ENCODE assay signal across 8 cellular contexts in the genomic region with DNA sequence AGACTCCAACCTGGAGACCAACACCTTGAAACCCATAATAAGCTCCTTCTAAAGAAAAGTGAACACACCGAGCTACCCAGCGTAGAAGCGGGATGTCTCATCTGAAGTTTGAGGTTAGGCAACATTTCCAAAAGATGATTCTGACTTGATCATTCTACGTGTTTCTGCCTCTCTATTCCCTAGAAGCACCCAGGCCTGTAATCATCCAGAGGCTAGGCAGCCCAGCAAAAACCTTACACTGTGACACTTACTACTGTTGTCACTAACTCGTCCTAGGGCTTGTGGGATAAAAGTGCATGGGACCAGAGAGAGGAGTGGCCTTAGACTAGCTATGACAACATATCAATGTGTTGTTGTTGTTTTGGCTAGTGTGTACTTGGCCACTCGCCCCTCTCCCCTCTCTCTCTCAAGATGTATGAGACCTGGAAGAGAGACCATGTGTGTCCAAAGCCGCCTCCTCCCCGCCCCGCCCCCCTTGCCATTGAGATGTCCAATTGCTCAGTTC. TPM values are rescaled to one million over a fixed set of nuclear protein-coding genes. Genes with fewer than 3 reads are reported as not detected.
DNase-seq lines count a peak whose midpoint lies in the region; ATAC-seq and TF ChIP-seq lines count a peak whose summit lies in the region.

No MANE protein-coding gene starts in this region.

- H3K79me2 ChIP-seq in GM23338 (replicated peaks; ENCODE audit: insufficient read depth): peaks cover 19% of the 10 kb centered on the region
- peaks cover 12% of the 10 kb centered on the region for H3K79me2 ChIP-seq in trophoblast cell (ENCODE audit: control insufficient read depth, insufficient read depth, low read length, poor library complexity)

- H3K36me3 Mint-ChIP-seq in GM23338 (ENCODE audit: low read depth): peaks cover 23% of the 10 kb centered on the region
- peaks cover 33% of the 10 kb centered on the region for H3K36me3 Mint-ChIP-seq in activated CD4-positive, alpha-beta T cell treated with anti-CD3 and anti-CD28 coated beads, Interleukin-2, amount 10 ng/mL, durations not matched to agents 24 days and 14 days (ENCODE audit: low read depth)

- peak overlapping the region; percentile 89 for H4K12ac ChIP-seq in trophoblast cell (ENCODE audit: low read depth, low read length)

- H3K36me3 ChIP-seq in GM23338 (ENCODE audit: insufficient read depth) (peaks cover 26% of the 10 kb centered on the region; the same call in 1 of the 2 replicates), trophoblast cell (ENCODE audit: control insufficient read depth in 1 of 2, insufficient read depth in 2 of 2, low read length in 2 of 2) (peaks cover 11% of the 10 kb centered on the region in 2 experiments)

- H3K4me3 ChIP-seq in GM23338 (peak overlapping the region; percentile 96), fibroblast of pulmonary artery (replicated peaks; ENCODE audit: low read depth, low read length) (peak overlapping the region; percentile 78), trophoblast cell (ENCODE audit: low read depth, low read length) (peak overlapping the region; percentile 84)

- H3K14ac ChIP-seq in trophoblast cell (ENCODE audit: low read length): peak overlapping the region; percentile 69

- no peak overlapping the region for H3K18ac ChIP-seq in trophoblast cell (ENCODE audit: low read length)

- H3K27me3 ChIP-seq in GM23338 (ENCODE audit: insufficient read depth) (peaks cover 16% of the 10 kb centered on the region), trophoblast cell (ENCODE audit: insufficient read depth, low read length) (no peaks in the 10 kb centered on the region)

- peak overlapping the region; percentile 89 for H3K4me3 Mint-ChIP-seq in GM23338
- H3K4me3 Mint-ChIP-seq in activated CD4-positive, alpha-beta T cell treated with anti-CD3 and anti-CD28 coated beads, Interleukin-2, amount 10 ng/mL, durations not matched to agents 24 days and 14 days: peak overlapping the region; percentile 88

- H3K23ac ChIP-seq in trophoblast cell (ENCODE audit: low read length): no peak overlapping the region

- H3K27me3 Mint-ChIP-seq in GM23338 (ENCODE audit: insufficient read depth, low read depth, poor library complexity): peaks cover 19% of the 10 kb centered on the region
- H3K27me3 Mint-ChIP-seq in activated CD4-positive, alpha-beta T cell treated with anti-CD3 and anti-CD28 coated beads, Interleukin-2, amount 10 ng/mL, durations not matched to agents 24 days and 14 days: peaks cover 6% of the 10 kb centered on the region

- no peaks in the 10 kb centered on the region for H3K9me2 ChIP-seq in GM23338 (ENCODE audit: insufficient read depth)

- H2AFZ ChIP-seq in GM23338: peak overlapping the region; percentile 92
- no peak overlapping the region for H2AFZ ChIP-seq in trophoblast cell (ENCODE audit: insufficient read depth, low read length, poor library complexity)

- H4K20me1 ChIP-seq in GM23338 (replicated peaks; ENCODE audit: insufficient read depth): peaks cover 4% of the 10 kb centered on the region; the same call in 1 of the 2 replicates

- peaks cover 11% of the 10 kb centered on the region for H3K4me1 ChIP-seq in GM23338 (ENCODE audit: insufficient read depth)
- H3K4me1 ChIP-seq in trophoblast cell (ENCODE audit: control insufficient read depth in 1 of 2, insufficient read depth in 2 of 2, low read length in 2 of 2): peaks cover 0 to 5% of the 10 kb centered on the region in 2 experiments

- H3K4me2 ChIP-seq in GM23338 (peak overlapping the region; percentile 89), trophoblast cell (ENCODE audit: low read length) (peak overlapping the region; percentile 94)

- no peak for TF ChIP-seq CTCF in 22Rv1 (IDR thresholded peaks at IDR 0.05)
- no peak for TF ChIP-seq CTCF in GM23338 (conservative IDR thresholded peaks at IDR 0.05; ENCODE audit: low read depth in 2 of 2)
- no peak for TF ChIP-seq CTCF in fibroblast of pulmonary artery (IDR thresholded peaks at IDR 0.05; ENCODE audit: low read length, missing control alignments)

- H2BK5ac ChIP-seq in trophoblast cell (ENCODE audit: low read depth, low read length, poor library complexity): no peak overlapping the region

- H3K9me3 Mint-ChIP-seq in GM23338: no peaks in the 10 kb centered on the region; the same call in 2 of the 3 replicates
- H3K9me3 Mint-ChIP-seq in activated CD4-positive, alpha-beta T cell treated with anti-CD3 and anti-CD28 coated beads, Interleukin-2, amount 10 ng/mL, durations not matched to agents 24 days and 14 days: no peaks in the 10 kb centered on the region

- H3K4me1 Mint-ChIP-seq in GM23338: peaks cover 14% of the 10 kb centered on the region
- H3K4me1 Mint-ChIP-seq in activated CD4-positive, alpha-beta T cell treated with anti-CD3 and anti-CD28 coated beads, Interleukin-2, amount 10 ng/mL, durations not matched to agents 24 days and 14 days: peaks cover 37% of the 10 kb centered on the region

- H2BK12ac ChIP-seq in trophoblast cell (ENCODE audit: low read length): no peak overlapping the region

- H3K27ac ChIP-seq in 22Rv1: peak overlapping the region; percentile 99
- peak overlapping the region; percentile 94 for H3K27ac ChIP-seq in GM23338 (ENCODE audit: low read depth)
- peak overlapping the region; percentile 89 for H3K27ac ChIP-seq in trophoblast cell (ENCODE audit: low read depth, low read length)

- H4K91ac ChIP-seq in trophoblast cell (ENCODE audit: low read depth, low read length): peak overlapping the region; percentile 79

- no peak overlapping the region for H2BK120ac ChIP-seq in trophoblast cell (ENCODE audit: insufficient read depth, low read length, poor library complexity)

- H2AK5ac ChIP-seq in trophoblast cell (ENCODE audit: low read length): no peak overlapping the region

- no peak overlapping the region for H3K9ac ChIP-seq in trophoblast cell (ENCODE audit: low read length)

- no peak overlapping the region for H3K4ac ChIP-seq in trophoblast cell (ENCODE audit: low read depth, low read length)

- H4K8ac ChIP-seq in trophoblast cell (ENCODE audit: low read depth, low read length): peak overlapping the region; percentile 93

- H3K27ac Mint-ChIP-seq in GM23338: peak overlapping the region; percentile 83
- peak overlapping the region; percentile 97 for H3K27ac Mint-ChIP-seq in activated CD4-positive, alpha-beta T cell treated with anti-CD3 and anti-CD28 coated beads, Interleukin-2, amount 10 ng/mL, durations not matched to agents 24 days and 14 days

- H3K9me3 ChIP-seq in trophoblast cell (ENCODE audit: insufficient read depth, low read depth, low read length): no peaks in the 10 kb centered on the region

- WGBS in trophoblast cell (ENCODE audit: extremely low coverage, insufficient coverage, insufficient read length): no CpG with 5 or more reads among the region's 9 CpGs

- no peak; the same call in 2 of the 3 replicates for ATAC-seq in GM23338

- intact Hi-C loops in activated CD4-positive, alpha-beta T cell treated with anti-CD3 and anti-CD28 coated beads, Interleukin-2, amount 10 ng/mL, durations not matched to agents 24 days and 14 days (cut with micrococcal nuclease): loop anchor here (1.0 to 10.0 kb wide), 2 partner anchors 12 to 161 kb away; no protein-coding TSS in a partner anchor

- peaks cover 16% of the 10 kb centered on the region for H3K79me1 ChIP-seq in trophoblast cell (ENCODE audit: low read length)

- DNase-seq in GM23338 (ENCODE audit: low spot score) (no peak), fibroblast of pulmonary artery (ENCODE audit: low read depth) (no peak), trophoblast cell (no peak), putamen (ENCODE audit: low spot score) (no peak), NCI-H1694 (lab: John Stamatoyannopoulos, UW) (no peak), NCI-H146 treated with DMSO at 0.1 percent for 48 hours (lab: John Stamatoyannopoulos, UW; ENCODE audit: unreplicated experiment) (no peak)
- DNase-seq in activated CD4-positive, alpha-beta T cell treated with anti-CD3 and anti-CD28 coated beads, Interleukin-2, amount 10 ng/mL, durations not matched to agents 24 days and 14 days: no peak

- peaks cover 9% of the 10 kb centered on the region; the same call in 1 of the 2 replicates for H3F3A ChIP-seq in GM23338 (replicated peaks; ENCODE audit: low read depth)

TF ChIP-seq in GM23338, 12 proteins besides CTCF, POLR2A, EP300 and RAD21:
- no peak for TF ChIP-seq EZH2 (IDR thresholded peaks at IDR 0.05; ENCODE audit: low read depth, unreplicated experiment)
- no peak for TF ChIP-seq CREB1 (CRISPR knock-in tag; IDR thresholded peaks at IDR 0.05; ENCODE audit: low read depth)
- TF ChIP-seq NANOG (IDR thresholded peaks at IDR 0.05; ENCODE audit: borderline replicate concordance): no peak
- TF ChIP-seq, protein P1, sequence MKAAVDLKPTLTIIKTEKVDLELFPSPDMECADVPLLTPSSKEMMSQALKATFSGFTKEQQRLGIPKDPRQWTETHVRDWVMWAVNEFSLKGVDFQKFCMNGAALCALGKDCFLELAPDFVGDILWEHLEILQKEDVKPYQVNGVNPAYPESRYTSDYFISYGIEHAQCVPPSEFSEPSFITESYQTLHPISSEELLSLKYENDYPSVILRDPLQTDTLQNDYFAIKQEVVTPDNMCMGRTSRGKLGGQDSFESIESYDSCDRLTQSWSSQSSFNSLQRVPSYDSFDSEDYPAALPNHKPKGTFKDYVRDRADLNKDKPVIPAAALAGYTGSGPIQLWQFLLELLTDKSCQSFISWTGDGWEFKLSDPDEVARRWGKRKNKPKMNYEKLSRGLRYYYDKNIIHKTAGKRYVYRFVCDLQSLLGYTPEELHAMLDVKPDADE (IDR thresholded peaks at IDR 0.05): no peak

RNA-seq across cellular contexts. Expression of a gene that starts 1.4 kb away (rescaled TPM):
- total RNA-seq in GM23338 (2014; rRNA removed; shearing (Covaris generic)): 14.0 and 16.8 TPM in 2 replicates
- polyA plus RNA-seq in GM23338 (2016; fragmentation: Nextera tagmentation; extraction: Ambion mirVana): 5.2 and 6.0 TPM in 2 replicates
- 19.4 and 20.4 TPM in 2 replicates for total RNA-seq in activated CD4-positive, alpha-beta T cell treated with anti-CD3 and anti-CD28 coated beads, Interleukin-2, amount 10 ng/mL, durations not matched to agents 24 days and 14 days
- polyA plus RNA-seq in trophoblast cell (2013): 9.0 and 9.2 TPM in 2 replicates
